In the genomic region with DNA sequence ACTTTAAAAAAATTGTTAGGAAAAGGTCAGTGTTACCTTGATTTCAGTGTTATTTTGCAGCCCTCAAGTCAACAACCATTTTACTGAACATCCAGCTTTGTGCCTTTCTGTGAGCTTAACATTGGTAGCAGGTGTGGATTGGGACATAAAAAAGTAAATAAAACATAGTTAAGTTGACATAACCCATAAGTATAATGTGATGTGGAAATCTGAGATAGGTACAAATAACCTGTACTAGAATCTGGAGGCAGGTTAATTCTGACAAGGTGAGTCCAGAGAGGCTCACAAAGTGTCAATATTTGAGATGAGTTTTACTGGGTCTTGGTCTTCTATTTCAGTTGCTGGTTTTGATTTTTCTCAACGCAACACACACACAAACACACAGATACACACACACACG, we compare ENCODE assay signal across 23 cellular contexts.
"Had no signal": no experiment of that assay in that cellular context is flagged by ENCODE, and none has a peak within 500 bp of the region (broad histone marks: within the 10 kb centered on the region; RNA-seq: fewer than 3 reads in every experiment).

No MANE protein-coding gene starts in this region.

- H3K27me3 Mint-ChIP-seq: dendritic cell treated with granulocyte-macrophage colony-stimulating factor and Interleukin-4, amounts not matched to agents 40 ng/mL and 50 ng/mL, for 4 days; natural killer cell treated with Interleukin-12 subunit alpha and Interleukin-12 subunit beta and Interleukin-15 and Interleukin-18, amount 100 ng/mL, for 72 hours; progenitor cell of endocrine pancreas had no signal

- H3K4me2 ChIP-seq: hepatocyte, neural progenitor cell, smooth muscle cell had no signal

- H3K27me3 ChIP-seq: hepatocyte, neural progenitor cell, ovary, testis, tibial nerve had no signal

- H2AFZ ChIP-seq: hepatocyte, neural progenitor cell had no signal

- H3K9ac ChIP-seq: neural progenitor cell had no signal

- H3K4me3 Mint-ChIP-seq: dendritic cell treated with granulocyte-macrophage colony-stimulating factor and Interleukin-4, amounts not matched to agents 40 ng/mL and 50 ng/mL, for 4 days; endodermal cell; natural killer cell treated with Interleukin-12 subunit alpha and Interleukin-12 subunit beta and Interleukin-15 and Interleukin-18, amount 100 ng/mL, for 72 hours; neural progenitor cell had no signal

- FAIRE-seq: colon, endothelial cell of umbilical vein had no signal

- ATAC-seq: natural killer cell treated with Interleukin-12 subunit alpha and Interleukin-12 subunit beta and Interleukin-15 and Interleukin-18, amount 100 ng/mL, for 72 hours; right cardiac atrium had no signal

- H3K9me3 ChIP-seq: lower lobe of right lung, ovary, testis, tibial nerve had no signal

- H3K4me3 ChIP-seq: hepatocyte, lower lobe of right lung, neural progenitor cell, ovary, smooth muscle cell, testis, tibial nerve had no signal

- DNase-seq: cerebellar nuclear complex; endodermal cell; erythroblast; foreskin melanocyte; head of caudate nucleus; lower lobe of right lung; mesenchymal stem cell; midbrain; nucleus accumbens; ovary; right cardiac atrium; stimulated activated CD4-positive, alpha-beta T cell treated with anti-CD3 and anti-CD28 coated beads, Interleukin-2, amount 100 ng/mL, for 48 hours; stimulated activated naive CD4-positive, alpha-beta T cell treated with Interleukin-2 at 50 U/mL for 16 hours; testis had no signal

- H3K27ac ChIP-seq: hepatocyte, lower lobe of right lung, neural progenitor cell, ovary, testis had no signal

- H3K9me3 Mint-ChIP-seq: dendritic cell treated with granulocyte-macrophage colony-stimulating factor and Interleukin-4, amounts not matched to agents 40 ng/mL and 50 ng/mL, for 4 days; endodermal cell had no signal

- H3K36me3 ChIP-seq: lower lobe of right lung, neural progenitor cell, ovary, tibial nerve had no signal

- H3K27ac Mint-ChIP-seq: dendritic cell treated with granulocyte-macrophage colony-stimulating factor and Interleukin-4, amounts not matched to agents 40 ng/mL and 50 ng/mL, for 4 days; endodermal cell; progenitor cell of endocrine pancreas had no signal
